In the genomic region with DNA sequence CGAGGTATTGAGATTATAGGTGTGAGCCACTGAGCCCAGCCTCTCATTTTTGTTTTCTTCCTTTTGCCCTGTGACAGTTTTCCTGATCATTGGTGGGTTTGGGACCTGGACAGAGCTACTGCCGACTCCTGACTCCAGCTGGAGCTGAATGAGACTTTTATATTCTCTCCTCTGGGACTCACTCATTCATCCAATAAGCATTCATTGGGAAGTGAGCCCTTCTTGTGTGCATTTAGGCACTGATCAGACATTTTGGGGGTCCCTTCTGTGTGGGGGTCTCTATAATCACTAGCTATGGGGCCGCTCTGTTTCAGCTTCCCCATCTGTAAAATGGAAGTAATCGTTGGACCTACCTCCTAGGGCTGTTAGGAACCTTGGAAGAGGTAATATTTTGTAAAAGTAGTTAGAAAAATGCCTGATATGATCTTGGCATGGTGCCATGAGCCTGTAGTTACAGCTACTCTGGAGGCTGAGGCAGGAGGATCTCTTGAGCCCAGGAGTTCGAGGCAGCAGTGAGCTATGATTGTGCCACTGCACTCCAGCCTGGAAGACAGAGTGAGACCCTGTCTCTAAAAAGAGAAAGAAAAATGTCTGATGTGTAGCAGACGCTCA, we compare ENCODE assay signal across 11 cellular contexts. TPM values are rescaled to one million over a fixed set of nuclear protein-coding genes. Genes with fewer than 3 reads are reported as not detected.
A peak's percentile ranks its signal among the peaks of the same experiment; 100 is the strongest.
DNase-seq lines count a peak whose midpoint lies in the region; ATAC-seq and TF ChIP-seq lines count a peak whose summit lies in the region.
"Had no signal": no experiment of that assay in that cellular context is flagged by ENCODE, and none has a peak within 500 bp of the region (broad histone marks: within the 10 kb centered on the region; RNA-seq: fewer than 3 reads in every experiment).

No MANE protein-coding gene starts in this region.

- peak overlapping the region; percentile 99 for H3K4me2 ChIP-seq in Loucy (ENCODE audit: low read depth, low read length, poor library complexity, severe bottlenecking)
- H3K4me2 ChIP-seq in trophoblast cell (ENCODE audit: low read length), result no peak overlapping the region

- H3K9me3 ChIP-seq in Loucy (ENCODE audit: insufficient read depth, low read depth, low read length), result no peaks in the 10 kb centered on the region
- peaks cover 2% of the 10 kb centered on the region for H3K9me3 ChIP-seq in trophoblast cell (ENCODE audit: insufficient read depth, low read depth, low read length)
- H3K9me3 ChIP-seq: SJSA1 had no signal

- H2AFZ ChIP-seq in Loucy (ENCODE audit: low read length), result no peak overlapping the region
- no peak overlapping the region for H2AFZ ChIP-seq in trophoblast cell (ENCODE audit: insufficient read depth, low read length, poor library complexity)

- peak overlapping the region; percentile 16 for H3K4me3 ChIP-seq in Loucy (ENCODE audit: low read length, poor library complexity, severe bottlenecking)
- no peak overlapping the region for H3K4me3 ChIP-seq in trophoblast cell (ENCODE audit: low read depth, low read length)
- H3K4me3 ChIP-seq: SJSA1 had no signal

- no peaks in the 10 kb centered on the region for H3K9me2 ChIP-seq in Loucy (replicated peaks; ENCODE audit: low read depth, low read length)

- H2AK5ac ChIP-seq in trophoblast cell (ENCODE audit: low read length), result no peak overlapping the region

- H3K79me2 ChIP-seq in Loucy (ENCODE audit: insufficient read depth, low read length), result peaks cover 95% of the 10 kb centered on the region
- no peaks in the 10 kb centered on the region for H3K79me2 ChIP-seq in trophoblast cell (ENCODE audit: control insufficient read depth, insufficient read depth, low read length, poor library complexity)

- H4K8ac ChIP-seq in trophoblast cell (ENCODE audit: low read depth, low read length), result no peak overlapping the region

- peaks cover 51% of the 10 kb centered on the region for H3K36me3 Mint-ChIP-seq in effector memory CD8-positive, alpha-beta T cell (ENCODE audit: insufficient read depth)

- no peak overlapping the region for H3K23ac ChIP-seq in trophoblast cell (ENCODE audit: low read length)

- no peak overlapping the region for H2BK5ac ChIP-seq in trophoblast cell (ENCODE audit: low read depth, low read length, poor library complexity)

- H3F3A ChIP-seq in Loucy (ENCODE audit: low read depth), result 0 out of 2 replicates have a peak, but pooled peaks cover 2% of the 10 kb centered on the region

- ATAC-seq in effector memory CD8-positive, alpha-beta T cell (replicated peaks), result no peak
- no peak for ATAC-seq in HG03460 (IDR thresholded peaks at IDR 0.05; ENCODE audit: unreplicated experiment)

- H3K27me3 ChIP-seq in Loucy (ENCODE audit: insufficient read depth, low read length, poor library complexity, severe bottlenecking), result no peaks in the 10 kb centered on the region
- H3K27me3 ChIP-seq in trophoblast cell (ENCODE audit: insufficient read depth, low read length), result no peaks in the 10 kb centered on the region
- H3K27me3 ChIP-seq: SJSA1 had no signal

- H4K91ac ChIP-seq in trophoblast cell (ENCODE audit: low read depth, low read length), result no peak overlapping the region

- WGBS in trophoblast cell (ENCODE audit: extremely low coverage, insufficient coverage, insufficient read length), result no CpG with 5 or more reads among the region's 6 CpGs

- H3K36me3 ChIP-seq in Loucy (ENCODE audit: insufficient read depth, low read length), result peaks cover 9% of the 10 kb centered on the region; the same call in 1 of the 2 replicates
- no peaks in the 10 kb centered on the region for H3K36me3 ChIP-seq in trophoblast cell (ENCODE audit: control insufficient read depth in 1 of 2, insufficient read depth in 2 of 2, low read length in 2 of 2)

- no peak overlapping the region for H3K14ac ChIP-seq in trophoblast cell (ENCODE audit: low read length)

- H3K4me1 ChIP-seq in Loucy (ENCODE audit: insufficient read depth, low read length, poor library complexity, severe bottlenecking) (peaks cover 71% of the 10 kb centered on the region), trophoblast cell (ENCODE audit: control insufficient read depth in 1 of 2, insufficient read depth in 2 of 2, low read length in 2 of 2) (peaks cover 21 to 25% of the 10 kb centered on the region in 2 experiments)

- H3K27ac Mint-ChIP-seq in effector memory CD8-positive, alpha-beta T cell, result peak overlapping the region; percentile 88 to 96

- H4K12ac ChIP-seq in trophoblast cell (ENCODE audit: low read depth, low read length), result no peak overlapping the region

- no peak overlapping the region for H3K4ac ChIP-seq in trophoblast cell (ENCODE audit: low read depth, low read length)

- no peak overlapping the region for H3K27ac ChIP-seq in trophoblast cell (ENCODE audit: low read depth, low read length)

- H2BK12ac ChIP-seq in trophoblast cell (ENCODE audit: low read length), result peak overlapping the region; percentile 7

- peaks cover 68% of the 10 kb centered on the region in 2 donors for H3K4me1 Mint-ChIP-seq in effector memory CD8-positive, alpha-beta T cell (ENCODE audit: low read depth in 2 of 2)

- peak overlapping the region; percentile 56 to 78 for H3K4me3 Mint-ChIP-seq in effector memory CD8-positive, alpha-beta T cell

- H3K79me1 ChIP-seq in trophoblast cell (ENCODE audit: low read length), result no peaks in the 10 kb centered on the region

- peak; percentile 12 for DNase-seq in Caki2 (ENCODE audit: low read depth)
- no peak for DNase-seq in effector memory CD8-positive, alpha-beta T cell
- no peak for DNase-seq in trophoblast cell
- DNase-seq in D341Med (ENCODE audit: low spot score), result no peak
- DNase-seq in SHP77 (lab: John Stamatoyannopoulos, UW), result no peak
- no peak for DNase-seq in NCI-H82 treated with DMSO at 0.1 percent for 48 hours (lab: John Stamatoyannopoulos, UW; ENCODE audit: unreplicated experiment)
- DNase-seq: NCI-H1436; stimulated activated CD4-positive, alpha-beta T cell treated with anti-CD3 and anti-CD28 coated beads, Interleukin-4, amount 100 ng/mL, for 4 hours had no signal

- H4K20me1 ChIP-seq in Loucy (ENCODE audit: insufficient read depth, low read length, poor library complexity, severe bottlenecking), result peaks cover 82% of the 10 kb centered on the region

- H3K9ac ChIP-seq in Loucy (ENCODE audit: low read depth, low read length, poor library complexity, severe bottlenecking) (peak overlapping the region; percentile 63), trophoblast cell (ENCODE audit: low read length) (no peak overlapping the region)

- no peak for TF ChIP-seq CTCF in Loucy (conservative IDR thresholded peaks at IDR 0.05; ENCODE audit: low read length)

- no peaks in the 10 kb centered on the region for H3K27me3 Mint-ChIP-seq in effector memory CD8-positive, alpha-beta T cell

- in situ Hi-C loops in Caki2 (cut with HindIII; ENCODE audit: low pct_unique_long_range_greater_than_20kb, low sequenced_read_pairs), result no loop called here

- H2BK120ac ChIP-seq in trophoblast cell (ENCODE audit: insufficient read depth, low read length, poor library complexity), result no peak overlapping the region

- no peaks in the 10 kb centered on the region for H3K9me3 Mint-ChIP-seq in effector memory CD8-positive, alpha-beta T cell

- H3K18ac ChIP-seq in trophoblast cell (ENCODE audit: low read length), result no peak overlapping the region

RNA-seq across cellular contexts. Expression of a gene that starts 7.2 kb away (rescaled TPM):
- total RNA-seq in Caki2 (2014; rRNA removed; shearing (Covaris generic); ENCODE audit: low replicate concordance), result 7.7 and 11.1 TPM in 2 replicates
- 5.1 and 5.4 TPM in 2 replicates for polyA plus RNA-seq in trophoblast cell (2013)

RNA-seq across cellular contexts. Expression of a gene that starts 44.0 kb away (rescaled TPM):
- 7.3 and 33.3 TPM in 2 replicates for total RNA-seq in Caki2 (2014; rRNA removed; shearing (Covaris generic); ENCODE audit: low replicate concordance)
- polyA plus RNA-seq in trophoblast cell (2013), result 7.2 and 7.5 TPM in 2 replicates
